Comparison of ENCODE assay signal across 8 cellular contexts in genomic region chrX:24026403-24026801, GRCh38. TPM values are rescaled to one million over a fixed set of nuclear protein-coding genes. Genes with fewer than 3 reads are reported as not detected.
A peak's percentile ranks its signal among the peaks of the same experiment; 100 is the strongest.
DNase-seq lines count a peak whose midpoint lies in the region; ATAC-seq and TF ChIP-seq lines count a peak whose summit lies in the region.

No MANE protein-coding gene starts in this region.

- peaks cover 2% of the 10 kb centered on the region for H3K79me2 ChIP-seq in parathyroid adenoma

- H3K9ac ChIP-seq in parathyroid adenoma, result no peak overlapping the region

- H3K36me3 ChIP-seq in Peyer's patch (no peaks in the 10 kb centered on the region), parathyroid adenoma (ENCODE audit: control insufficient read depth, insufficient read depth, low read length) (no peaks in the 10 kb centered on the region)

- no peak for TF ChIP-seq CTCF in Peyer's patch (IDR thresholded peaks at IDR 0.05)
- no peak for TF ChIP-seq CTCF in epithelial cell of proximal tubule (conservative IDR thresholded peaks at IDR 0.05; ENCODE audit: low read depth, low read length)
- no peak for TF ChIP-seq CTCF in parathyroid adenoma (IDR thresholded peaks at IDR 0.05)

- DNase-seq in DMS53 (lab: John Stamatoyannopoulos, UW) (peak; percentile 33), DMS53 treated with DMSO at 0.1 percent for 48 hours (lab: John Stamatoyannopoulos, UW; ENCODE audit: unreplicated experiment) (no peak), Peyer's patch (no peak), epithelial cell of proximal tubule (ENCODE audit: low read depth) (no peak), UCSD-AML1 (lab: John Stamatoyannopoulos, UW; ENCODE audit: unreplicated experiment) (no peak), NCI-H226 (no peak)

- H3K27me3 ChIP-seq in Peyer's patch, result no peaks in the 10 kb centered on the region
- H3K27me3 ChIP-seq in parathyroid adenoma (ENCODE audit: control insufficient read depth, insufficient read depth, low read length), result no peaks in the 10 kb centered on the region

- H2AFZ ChIP-seq in parathyroid adenoma, result peak overlapping the region; percentile 73

- H3K27ac ChIP-seq in Peyer's patch (peak overlapping the region in 3 of 4 donors; percentile 96 to 98 (median 97)), parathyroid adenoma (peak overlapping the region; percentile 98)

- H3K4me3 ChIP-seq in Peyer's patch (peak overlapping the region in 3 of 4 donors; percentile 78 to 83 (median 78)), epithelial cell of proximal tubule (ENCODE audit: low read depth, low read length) (peak overlapping the region; percentile 73), parathyroid adenoma (ENCODE audit: low read depth, low read length) (peak overlapping the region; percentile 70)

- H3K4me1 ChIP-seq in Peyer's patch, result no peaks in the 10 kb centered on the region
- no peaks in the 10 kb centered on the region for H3K4me1 ChIP-seq in parathyroid adenoma

- peak overlapping the region; percentile 88 for H3K4me2 ChIP-seq in parathyroid adenoma (ENCODE audit: low read length)

- no peak for TF ChIP-seq POLR2A in Peyer's patch (IDR thresholded peaks at IDR 0.05)

- ATAC-seq in GM21576 (IDR thresholded peaks at IDR 0.05; ENCODE audit: unreplicated experiment), result no peak

- peaks cover 0 to 4% (median 0%) of the 10 kb centered on the region in 4 donors for H3K9me3 ChIP-seq in Peyer's patch
- no peaks in the 10 kb centered on the region for H3K9me3 ChIP-seq in parathyroid adenoma (ENCODE audit: control insufficient read depth, low read length)

RNA-seq across cellular contexts. Expression of gene KLHL15, which starts 0.6 kb away (rescaled TPM):
- 1 to 10 TPM; 3.1 to 7.4 (median 5.5) TPM for total RNA-seq in Peyer's patch
- 3.4 and 4.9 TPM in 2 replicates for total RNA-seq in epithelial cell of proximal tubule

RNA-seq across cellular contexts. Expression of gene EIF2S3, which starts 28.4 kb away (rescaled TPM):
- 100 to 1,000 TPM in 1 of 4 donors, 10 to 100 TPM in 3; 44.7 to 107 (median 69.4) TPM for total RNA-seq in Peyer's patch
- 92.7 and 214 TPM in 2 replicates for total RNA-seq in epithelial cell of proximal tubule
